In the genomic region with DNA sequence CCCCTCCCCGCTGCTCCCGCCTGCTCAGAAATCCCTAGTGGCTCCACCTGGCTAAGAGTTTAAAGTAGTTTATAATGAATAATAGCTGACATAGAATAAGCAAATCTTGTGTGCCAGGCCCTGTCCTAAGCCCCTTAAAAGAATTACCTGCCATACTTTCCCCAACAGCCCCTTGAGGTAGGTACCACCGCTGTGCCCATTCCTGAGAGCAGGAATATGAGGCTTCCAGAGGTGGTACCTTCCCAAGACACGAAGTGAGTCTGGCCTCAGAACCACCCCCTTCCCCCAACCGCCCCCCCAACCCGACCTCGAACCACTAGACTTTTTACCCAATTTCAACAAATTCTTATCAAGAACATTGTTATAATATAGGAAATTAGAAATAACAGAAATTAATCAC, we compare ENCODE assay signal across 1 cellular context.
TF ChIP-seq lines count a peak whose summit lies in the region.

No MANE protein-coding gene starts in this region.

TF ChIP-seq in liver, 16 proteins besides CTCF, POLR2A, EP300 and RAD21 (continued from another document):
- TF ChIP-seq GABPA (IDR thresholded peaks at IDR 0.05 in 1 of 2, conservative IDR thresholded peaks at IDR 0.05 in 1 of 2) (no peak), SP1 (IDR thresholded peaks at IDR 0.05) (no peak)
